1 cellular context compared by ENCODE assay signal in the genomic region with DNA sequence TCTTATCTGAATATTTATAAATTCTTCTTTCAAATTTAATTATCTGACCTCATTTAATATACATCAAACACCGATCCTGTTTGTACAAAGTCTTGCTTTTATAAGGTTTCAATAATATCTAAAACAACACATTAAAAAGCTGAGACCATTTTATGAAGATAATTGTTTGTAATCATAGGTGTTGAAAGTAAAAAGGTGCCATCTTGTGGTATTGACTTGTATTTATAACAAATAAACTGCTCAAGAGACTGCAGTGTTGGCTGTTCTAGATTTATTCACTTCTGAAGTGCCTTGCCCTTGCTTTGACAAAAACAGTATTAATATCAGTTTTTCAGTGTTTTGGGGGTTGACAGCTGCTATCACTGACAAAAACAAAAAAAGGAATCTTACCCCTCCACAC.
TF ChIP-seq lines count a peak whose summit lies in the region.

No MANE protein-coding gene starts in this region.

TF ChIP-seq in GM23338, 12 proteins besides CTCF, POLR2A, EP300 and RAD21 (continued from another document):
- TF ChIP-seq, protein P1, sequence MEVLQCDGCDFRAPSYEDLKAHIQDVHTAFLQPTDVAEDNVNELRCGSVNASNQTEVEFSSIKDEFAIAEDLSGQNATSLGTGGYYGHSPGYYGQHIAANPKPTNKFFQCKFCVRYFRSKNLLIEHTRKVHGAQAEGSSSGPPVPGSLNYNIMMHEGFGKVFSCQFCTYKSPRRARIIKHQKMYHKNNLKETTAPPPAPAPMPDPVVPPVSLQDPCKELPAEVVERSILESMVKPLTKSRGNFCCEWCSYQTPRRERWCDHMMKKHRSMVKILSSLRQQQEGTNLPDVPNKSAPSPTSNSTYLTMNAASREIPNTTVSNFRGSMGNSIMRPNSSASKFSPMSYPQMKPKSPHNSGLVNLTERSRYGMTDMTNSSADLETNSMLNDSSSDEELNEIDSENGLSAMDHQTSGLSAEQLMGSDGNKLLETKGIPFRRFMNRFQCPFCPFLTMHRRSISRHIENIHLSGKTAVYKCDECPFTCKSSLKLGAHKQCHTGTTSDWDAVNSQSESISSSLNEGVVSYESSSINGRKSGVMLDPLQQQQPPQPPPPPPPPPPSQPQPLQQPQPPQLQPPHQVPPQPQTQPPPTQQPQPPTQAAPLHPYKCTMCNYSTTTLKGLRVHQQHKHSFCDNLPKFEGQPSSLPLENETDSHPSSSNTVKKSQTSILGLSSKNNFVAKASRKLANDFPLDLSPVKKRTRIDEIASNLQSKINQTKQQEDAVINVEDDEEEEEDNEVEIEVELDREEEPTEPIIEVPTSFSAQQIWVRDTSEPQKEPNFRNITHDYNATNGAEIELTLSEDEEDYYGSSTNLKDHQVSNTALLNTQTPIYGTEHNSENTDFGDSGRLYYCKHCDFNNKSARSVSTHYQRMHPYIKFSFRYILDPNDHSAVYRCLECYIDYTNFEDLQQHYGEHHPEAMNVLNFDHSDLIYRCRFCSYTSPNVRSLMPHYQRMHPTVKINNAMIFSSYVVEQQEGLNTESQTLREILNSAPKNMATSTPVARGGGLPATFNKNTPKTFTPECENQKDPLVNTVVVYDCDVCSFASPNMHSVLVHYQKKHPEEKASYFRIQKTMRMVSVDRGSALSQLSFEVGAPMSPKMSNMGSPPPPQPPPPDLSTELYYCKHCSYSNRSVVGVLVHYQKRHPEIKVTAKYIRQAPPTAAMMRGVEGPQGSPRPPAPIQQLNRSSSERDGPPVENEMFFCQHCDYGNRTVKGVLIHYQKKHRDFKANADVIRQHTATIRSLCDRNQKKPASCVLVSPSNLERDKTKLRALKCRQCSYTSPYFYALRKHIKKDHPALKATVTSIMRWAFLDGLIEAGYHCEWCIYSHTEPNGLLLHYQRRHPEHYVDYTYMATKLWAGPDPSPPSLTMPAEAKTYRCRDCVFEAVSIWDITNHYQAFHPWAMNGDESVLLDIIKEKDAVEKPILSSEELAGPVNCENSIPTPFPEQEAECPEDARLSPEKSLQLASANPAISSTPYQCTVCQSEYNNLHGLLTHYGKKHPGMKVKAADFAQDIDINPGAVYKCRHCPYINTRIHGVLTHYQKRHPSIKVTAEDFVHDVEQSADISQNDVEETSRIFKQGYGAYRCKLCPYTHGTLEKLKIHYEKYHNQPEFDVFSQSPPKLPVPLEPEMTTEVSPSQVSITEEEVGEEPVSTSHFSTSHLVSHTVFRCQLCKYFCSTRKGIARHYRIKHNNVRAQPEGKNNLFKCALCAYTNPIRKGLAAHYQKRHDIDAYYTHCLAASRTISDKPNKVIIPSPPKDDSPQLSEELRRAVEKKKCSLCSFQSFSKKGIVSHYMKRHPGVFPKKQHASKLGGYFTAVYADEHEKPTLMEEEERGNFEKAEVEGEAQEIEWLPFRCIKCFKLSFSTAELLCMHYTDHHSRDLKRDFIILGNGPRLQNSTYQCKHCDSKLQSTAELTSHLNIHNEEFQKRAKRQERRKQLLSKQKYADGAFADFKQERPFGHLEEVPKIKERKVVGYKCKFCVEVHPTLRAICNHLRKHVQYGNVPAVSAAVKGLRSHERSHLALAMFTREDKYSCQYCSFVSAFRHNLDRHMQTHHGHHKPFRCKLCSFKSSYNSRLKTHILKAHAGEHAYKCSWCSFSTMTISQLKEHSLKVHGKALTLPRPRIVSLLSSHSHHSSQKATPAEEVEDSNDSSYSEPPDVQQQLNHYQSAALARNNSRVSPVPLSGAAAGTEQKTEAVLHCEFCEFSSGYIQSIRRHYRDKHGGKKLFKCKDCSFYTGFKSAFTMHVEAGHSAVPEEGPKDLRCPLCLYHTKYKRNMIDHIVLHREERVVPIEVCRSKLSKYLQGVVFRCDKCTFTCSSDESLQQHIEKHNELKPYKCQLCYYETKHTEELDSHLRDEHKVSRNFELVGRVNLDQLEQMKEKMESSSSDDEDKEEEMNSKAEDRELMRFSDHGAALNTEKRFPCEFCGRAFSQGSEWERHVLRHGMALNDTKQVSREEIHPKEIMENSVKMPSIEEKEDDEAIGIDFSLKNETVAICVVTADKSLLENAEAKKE (CRISPR knock-in tag; IDR thresholded peaks at IDR 0.05): no peak
- TF ChIP-seq STAT1 (IDR thresholded peaks at IDR 0.05; ENCODE audit: unreplicated experiment): no peak
TF ChIP-seq in GM23338: peak in this region for 0.
